ENCODE assay signal across 11 cellular contexts in the genomic region with DNA sequence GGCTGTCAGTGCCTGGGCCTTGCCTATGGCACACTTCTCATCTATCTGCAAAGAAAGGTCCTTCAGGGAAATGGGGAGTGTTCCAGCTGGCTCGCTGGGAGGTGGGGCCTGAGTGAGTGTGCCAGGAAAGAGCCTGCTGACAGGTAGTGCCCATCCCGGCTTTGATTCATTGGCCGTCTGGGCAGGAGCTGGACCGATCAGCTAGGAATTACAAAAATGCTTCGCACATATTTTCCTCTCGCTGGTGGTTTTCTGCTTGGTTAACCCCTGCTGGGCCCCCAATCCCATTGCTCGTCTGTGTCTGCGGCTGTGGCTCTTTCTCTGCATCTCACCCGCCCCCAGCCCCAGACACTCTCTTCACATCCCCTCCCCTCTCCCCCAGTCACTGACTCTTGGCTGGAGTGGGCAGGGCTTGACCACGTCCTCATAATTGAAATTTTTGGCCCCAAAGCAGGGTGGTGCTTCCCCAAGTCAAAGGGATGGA. TPM values are rescaled to one million over a fixed set of nuclear protein-coding genes. Genes with fewer than 3 reads are reported as not detected.
DNase-seq lines count a peak whose midpoint lies in the region; ATAC-seq and TF ChIP-seq lines count a peak whose summit lies in the region.
"Had no signal": no experiment of that assay in that cellular context is flagged by ENCODE, and none has a peak within 500 bp of the region (broad histone marks: within the 10 kb centered on the region; RNA-seq: fewer than 3 reads in every experiment).

No MANE protein-coding gene starts in this region.

- CTCF ChIA-PET in AG04450 (lab: Charles Lee), result interaction anchor here (0.6 to 1.1 kb wide), 2 partner anchors 58 to 128 kb away, joined by 3 read pairs; no protein-coding TSS in a partner anchor
- CTCF ChIA-PET in CD4-positive, alpha-beta memory T cell (lab: Charles Lee; ENCODE audit: partially characterized antibody), result interaction anchor here (1.1 kb wide), 1 partner anchor 11 kb away, joined by 3 read pairs; a partner anchor contains a TSS

- H3K4me1 ChIP-seq in left lung, result peaks cover 9 to 15% of the 10 kb centered on the region in 2 donors
- H3K4me1 ChIP-seq in CD4-positive, alpha-beta memory T cell (ENCODE audit: insufficient read depth, low read length), result no peaks in the 10 kb centered on the region

- H3K27ac Mint-ChIP-seq in natural killer cell, result no peak overlapping the region
- H3K27ac Mint-ChIP-seq in CD4-positive, alpha-beta memory T cell, result peak overlapping the region in 1 of 7 donors; percentile 70
- H3K27ac Mint-ChIP-seq: activated CD4-positive, alpha-beta memory T cell treated with anti-CD3 and anti-CD28 coated beads for 36 hours had no signal

- H3K4me1 Mint-ChIP-seq in natural killer cell, result peaks cover 1% of the 10 kb centered on the region in 2 donors
- no peaks in the 10 kb centered on the region for H3K4me1 Mint-ChIP-seq in CD4-positive, alpha-beta memory T cell

- H3K36me3 ChIP-seq in left lung, result no peaks in the 10 kb centered on the region
- H3K36me3 ChIP-seq in CD4-positive, alpha-beta memory T cell (ENCODE audit: insufficient read depth, low read length), result no peaks in the 10 kb centered on the region

- H3K4me3 Mint-ChIP-seq in natural killer cell, result no peak overlapping the region
- H3K4me3 Mint-ChIP-seq in CD4-positive, alpha-beta memory T cell, result no peak overlapping the region
- H3K4me3 Mint-ChIP-seq: activated CD4-positive, alpha-beta memory T cell treated with anti-CD3 and anti-CD28 coated beads for 36 hours had no signal

- peak; percentile 79 for ATAC-seq in left lung
- no peak for ATAC-seq in natural killer cell
- ATAC-seq: K562 had no signal

- DNase-seq in AG04450 (ENCODE audit: low read depth, low spot score) (peak; percentile 61), HT-29 (ENCODE audit: low spot score) (peak; percentile 43), astrocyte of the spinal cord (ENCODE audit: low read depth, low spot score) (peak; percentile 93), left lung (peak; percentile 70 to 75), natural killer cell (no peak), UCSD-AML1 (lab: John Stamatoyannopoulos, UW; ENCODE audit: unreplicated experiment) (no peak)
- no peak for DNase-seq in activated effector memory CD4-positive, alpha-beta T cell treated with anti-CD3 and anti-CD28 coated beads, Interleukin-2, amount 50 U/mL, for 16 hours
- DNase-seq in CD4-positive, alpha-beta memory T cell, result no peak
- DNase-seq: activated CD4-positive, alpha-beta memory T cell treated with anti-CD3 and anti-CD28 coated beads for 36 hours; COR-L47 had no signal

- peak overlapping the region; percentile 90 for H3K27ac ChIP-seq in AG04450 (ENCODE audit: low read depth, low read length)
- peak overlapping the region in 1 of 2 donors; percentile 26 for H3K27ac ChIP-seq in left lung
- H3K27ac ChIP-seq in CD4-positive, alpha-beta memory T cell (ENCODE audit: low read depth, low read length), result no peak overlapping the region

- in situ Hi-C loops in astrocyte of the spinal cord (cut with HindIII; ENCODE audit: low sequenced_read_pairs), result no loop called here

- POLR2A ChIA-PET in AG04450 (lab: Yijun Ruan, JAX), result interaction anchor here (0.6 to 2.6 kb wide), 6 partner anchors 11 to 39 kb away, joined by 3 to 10 read pairs (median 6); a partner anchor contains a TSS
- POLR2A ChIA-PET in CD4-positive, alpha-beta memory T cell (lab: Charles Lee; ENCODE audit: partially characterized antibody), result no interaction called here

- intact Hi-C loops in left lung (cut with DNase I), result no loop called here
- intact Hi-C loops in natural killer cell (cut with micrococcal nuclease), result loop anchor here (5.0 kb wide), 1 partner anchor 38 kb away; no protein-coding TSS in a partner anchor
- intact Hi-C loops in CD4-positive, alpha-beta memory T cell (cut with micrococcal nuclease), result no loop called here

- H3K4me3 ChIP-seq in AG04450 (ENCODE audit: low read depth, low read length) (no peak overlapping the region), astrocyte of the spinal cord (ENCODE audit: low read depth, low read length) (no peak overlapping the region), left lung (no peak overlapping the region)
- no peak overlapping the region for H3K4me3 ChIP-seq in CD4-positive, alpha-beta memory T cell (ENCODE audit: low read length in 2 of 2)
- H3K4me3 ChIP-seq: K562 had no signal

- H3K9me3 ChIP-seq in AG04450 (ENCODE audit: control insufficient read depth, insufficient read depth, low read length) (peaks cover 4% of the 10 kb centered on the region; the same call in 1 of the 2 replicates), left lung (no peaks in the 10 kb centered on the region)
- no peaks in the 10 kb centered on the region for H3K9me3 ChIP-seq in CD4-positive, alpha-beta memory T cell (ENCODE audit: control insufficient read depth in 1 of 2, low read length in 2 of 2)

- H3K27me3 Mint-ChIP-seq in natural killer cell (ENCODE audit: low read depth in 2 of 2), result no peaks in the 10 kb centered on the region
- H3K27me3 Mint-ChIP-seq in CD4-positive, alpha-beta memory T cell, result no peaks in the 10 kb centered on the region
- H3K27me3 Mint-ChIP-seq: activated CD4-positive, alpha-beta memory T cell treated with anti-CD3 and anti-CD28 coated beads for 36 hours had no signal

- no peaks in the 10 kb centered on the region for H3K9me3 Mint-ChIP-seq in natural killer cell
- no peaks in the 10 kb centered on the region for H3K9me3 Mint-ChIP-seq in CD4-positive, alpha-beta memory T cell
- H3K9me3 Mint-ChIP-seq: activated CD4-positive, alpha-beta memory T cell treated with anti-CD3 and anti-CD28 coated beads for 36 hours had no signal

- H3K27me3 ChIP-seq in AG04450 (ENCODE audit: control insufficient read depth, insufficient read depth, low read length), result no peaks in the 10 kb centered on the region
- peaks cover 0 to 12% of the 10 kb centered on the region in 2 donors for H3K27me3 ChIP-seq in left lung
- H3K27me3 ChIP-seq in CD4-positive, alpha-beta memory T cell (ENCODE audit: insufficient read depth, low read length), result no peaks in the 10 kb centered on the region

- TF ChIP-seq CTCF in AG04450 (IDR thresholded peaks at IDR 0.05; ENCODE audit: low read depth, low read length) (no peak), astrocyte of the spinal cord (IDR thresholded peaks at IDR 0.05; ENCODE audit: low read depth, low read length) (no peak), left lung (IDR thresholded peaks at IDR 0.05) (no peak), natural killer cell (IDR thresholded peaks at IDR 0.05) (no peak)

- H3K36me3 Mint-ChIP-seq in natural killer cell, result no peaks in the 10 kb centered on the region
- no peaks in the 10 kb centered on the region for H3K36me3 Mint-ChIP-seq in CD4-positive, alpha-beta memory T cell

RNA-seq across cellular contexts. Expression of a gene that starts 10.8 kb away (rescaled TPM):
- 53.9 and 121 TPM in 2 replicates for polyA plus RNA-seq in AG04450 (2011; rRNA removed)
- 165 and 320 TPM in 2 replicates for polyA minus RNA-seq in AG04450 (2011; rRNA and poly(A)+ RNA removed)
- total RNA-seq in HT-29 (2014; rRNA removed; shearing (Covaris generic)), result 48.5 and 50.2 TPM in 2 replicates
- total RNA-seq in left lung, result 10 to 100 TPM in 1 of 2 donors, 1 to 10 TPM in 1; 8.1 to 10.7 TPM
- total RNA-seq in natural killer cell, result 1 to 10 TPM; 2.0 to 2.7 (median 2.6) TPM
- total RNA-seq in CD4-positive, alpha-beta memory T cell, result under 1 TPM; 0.26 to 0.58 TPM
- not detected for polyA plus RNA-seq in CD4-positive, alpha-beta memory T cell

RNA-seq across cellular contexts. Expression of a gene that starts 30.9 kb away (rescaled TPM):
- not detected in 2 replicates for polyA plus RNA-seq in AG04450 (2011; rRNA removed)
- polyA minus RNA-seq in AG04450 (2011; rRNA and poly(A)+ RNA removed), result not detected in 2 replicates
- not detected in 2 replicates for total RNA-seq in HT-29 (2014; rRNA removed; shearing (Covaris generic))
- total RNA-seq in left lung, result 1 to 10 TPM; 4.8 to 6.3 TPM
- 100 to 1,000 TPM in 1 of 3 donors, 10 to 100 TPM in 2; 17.4 to 142 (median 18.1) TPM for total RNA-seq in natural killer cell
- 1 to 10 TPM; 1.1 to 1.6 TPM for total RNA-seq in CD4-positive, alpha-beta memory T cell
- polyA plus RNA-seq in CD4-positive, alpha-beta memory T cell, result 100 to 1,000 TPM in 1 of 2 donors, 10 to 100 TPM in 1; 23.7 to 103 TPM
- total RNA-seq: K562 had no signal

RNA-seq across cellular contexts. Expression of a gene that starts 53.6 kb away (rescaled TPM):
- 12.0 and 15.3 TPM in 2 replicates for polyA plus RNA-seq in AG04450 (2011; rRNA removed)
- polyA minus RNA-seq in AG04450 (2011; rRNA and poly(A)+ RNA removed), result 5.9 and 7.2 TPM in 2 replicates
- total RNA-seq in HT-29 (2014; rRNA removed; shearing (Covaris generic)), result 1.5 and 2.0 TPM in 2 replicates
- 10 to 100 TPM; 12.4 to 12.8 TPM for total RNA-seq in left lung
- 10 to 100 TPM in 1 of 3 donors, 1 to 10 TPM in 2; 7.0 to 11.9 (median 8.8) TPM for total RNA-seq in natural killer cell
- total RNA-seq in CD4-positive, alpha-beta memory T cell, result 10 to 100 TPM; 13.7 to 14.9 TPM
- 10 to 100 TPM; 11.3 to 17.5 TPM for polyA plus RNA-seq in CD4-positive, alpha-beta memory T cell

Comparison
In these comparisons a context has a peak if more than half of its experiments do, and no peak if none do; other contexts are left out.
1. DNase-seq: peak in AG04450 (single experiment), HT-29 (single experiment), astrocyte of the spinal cord (single experiment) and left lung (2 of 2); none in activated effector memory CD4-positive, alpha-beta T cell treated with anti-CD3 and anti-CD28 coated beads, Interleukin-2, amount 50 U/mL, for 16 hours (single experiment), natural killer cell (single experiment), UCSD-AML1 (single experiment) and CD4-positive, alpha-beta memory T cell (0 of 5).